8 cellular contexts compared by ENCODE assay signal in the genomic region with DNA sequence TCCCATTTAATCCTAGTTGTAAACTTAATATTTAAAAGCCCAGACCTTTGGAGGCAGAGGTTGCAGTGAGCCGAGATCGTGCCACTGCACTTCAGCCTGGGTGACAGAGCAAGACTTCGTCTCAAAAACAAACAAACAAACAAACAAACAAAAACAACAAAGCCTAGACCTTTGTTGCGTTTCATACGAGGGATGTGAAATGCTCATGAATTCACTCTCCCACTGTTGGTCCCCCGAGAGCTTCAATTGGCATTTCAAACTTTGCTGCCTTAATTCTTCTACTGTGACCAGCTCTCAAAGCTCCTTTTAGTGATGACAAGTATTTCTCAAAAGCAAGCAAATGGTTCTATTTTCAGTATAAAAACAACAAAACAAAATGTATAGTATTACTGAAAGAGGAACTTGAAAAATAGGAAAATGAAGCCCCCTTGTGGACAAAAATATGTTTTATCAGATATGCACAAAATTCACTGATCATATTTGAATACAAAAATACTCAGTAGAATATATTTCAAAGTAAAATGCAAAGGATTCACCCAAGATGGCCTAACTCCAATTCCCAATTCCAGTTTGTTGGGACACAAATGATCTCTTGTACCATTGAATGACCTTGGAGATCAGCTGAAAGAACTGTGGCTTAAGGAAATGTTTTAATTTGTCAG.
DNase-seq lines count a peak whose midpoint lies in the region; ATAC-seq and TF ChIP-seq lines count a peak whose summit lies in the region.

No MANE protein-coding gene starts in this region.

- no peaks in the 10 kb centered on the region for H3K27me3 ChIP-seq in A673 (replicated peaks; ENCODE audit: insufficient read depth, low read depth, low read length, poor library complexity)

- peak overlapping the region; percentile 25 for H3K4me3 ChIP-seq in A673 (ENCODE audit: low read depth, low read length, poor library complexity, severe bottlenecking)
- no peak overlapping the region for H3K4me3 ChIP-seq in mucosa of descending colon

- in situ Hi-C loops in GM13976 (cut with MboI; ENCODE audit: low sequenced_read_pairs, unreplicated experiment), result no loop called here

- TF ChIP-seq CTCF in A673 (conservative IDR thresholded peaks at IDR 0.05; ENCODE audit: low read depth, low read length) (peak; percentile 76), GM13976 (IDR thresholded peaks at IDR 0.05; ENCODE audit: borderline replicate concordance, control extremely low read depth, extremely low read depth, insufficient read depth, missing control alignments) (peak; percentile 30), mucosa of descending colon (IDR thresholded peaks at IDR 0.05) (peak; percentile 26)

- DNase-seq in A673 (ENCODE audit: low spot score) (peak; percentile 83), GM13976 (ENCODE audit: low spot score) (no peak), OCI-M1 (lab: John Stamatoyannopoulos, UW) (peak; percentile 82), dermis microvascular lymphatic vessel endothelial cell (ENCODE audit: low read depth in 2 of 2) (peak; percentile 45 to 54), mucosa of descending colon (peak in 1 of 3 donors; percentile 3)
- DNase-seq in activated CD8-positive, alpha-beta memory T cell treated with anti-CD3 and anti-CD28 coated beads for 24 hours, result no peak

- H3K9me3 ChIP-seq in A673 (ENCODE audit: low read depth, low read length, poor library complexity, severe bottlenecking) (no peaks in the 10 kb centered on the region), mucosa of descending colon (no peaks in the 10 kb centered on the region)

- no TSS peak for BruUV-seq in A673 (replicated peaks; lab: Mats Ljungman, UMichigan)

- peaks cover 66% of the 10 kb centered on the region for H3K4me1 ChIP-seq in A673 (ENCODE audit: insufficient read depth, low read length, poor library complexity, severe bottlenecking)
- H3K4me1 ChIP-seq in mucosa of descending colon (ENCODE audit: low read depth), result no peaks in the 10 kb centered on the region

- POLR2A ChIA-PET in A673 (lab: Charles Lee; ENCODE audit: low non-redundant PET), result interaction anchor here (0.6 to 1.0 kb wide), 3 partner anchors 121 to 328 kb away, joined by 3 read pairs; a partner anchor contains a TSS

- H3K27ac ChIP-seq in A673 (ENCODE audit: low read depth, low read length, poor library complexity, severe bottlenecking), result peak overlapping the region; percentile 82

- intact Hi-C loops in A673 (cut with micrococcal nuclease; ENCODE audit: unreplicated experiment), result loop anchor here (1.0 to 5.0 kb wide), 5 partner anchors 52 to 329 kb away; no protein-coding TSS in a partner anchor
- intact Hi-C loops in mucosa of descending colon (cut with DNase I, micrococcal nuclease), result loop anchor here (2.0 to 5.0 kb wide), 2 partner anchors 328 kb away; a partner anchor contains a TSS

- no peak for ATAC-seq in mucosa of descending colon
- ATAC-seq in GM18868 (IDR thresholded peaks at IDR 0.05; ENCODE audit: unreplicated experiment), result no peak
- no peak for ATAC-seq in HG03045 (IDR thresholded peaks at IDR 0.05; ENCODE audit: unreplicated experiment)

- no peaks in the 10 kb centered on the region for H3K36me3 ChIP-seq in A673 (ENCODE audit: insufficient read depth, low read length, poor library complexity, severe bottlenecking)
- no peaks in the 10 kb centered on the region for H3K36me3 ChIP-seq in mucosa of descending colon (ENCODE audit: low read depth)

- CTCF ChIA-PET in A673 (lab: Charles Lee), result interaction anchor here (0.6 to 2.5 kb wide), 9 partner anchors 22 to 601 kb away, joined by 3 to 28 read pairs (median 4); a partner anchor contains a TSS

Comparison
In these comparisons a context has a peak if more than half of its experiments do, and no peak if none do; other contexts are left out.
1. DNase-seq: peak in A673 (single experiment), OCI-M1 (single experiment) and dermis microvascular lymphatic vessel endothelial cell (2 of 2); none in GM13976 (single experiment) and activated CD8-positive, alpha-beta memory T cell treated with anti-CD3 and anti-CD28 coated beads for 24 hours (single experiment).
2. CTCF ChIP-seq: peak in every context shown above with its lines; median percentile 76 in A673; 30 in GM13976; 26 in mucosa of descending colon.